Comparison of ENCODE assay signal across 18 cellular contexts in genomic region chr13:75310005-75310580, GRCh38.
DNase-seq lines count a peak whose midpoint lies in the region; ATAC-seq and TF ChIP-seq lines count a peak whose summit lies in the region.
"Had no signal": no experiment of that assay in that cellular context is flagged by ENCODE, and none has a peak within 500 bp of the region (broad histone marks: within the 10 kb centered on the region; RNA-seq: fewer than 3 reads in every experiment).

No MANE protein-coding gene starts in this region.

- H3K4me3 Mint-ChIP-seq in activated naive CD4-positive, alpha-beta T cell treated with anti-CD3 and anti-CD28 coated beads, Interleukin-2, amount 50 U/mL, for 24 hours: no peak overlapping the region
- no peak overlapping the region for H3K4me3 Mint-ChIP-seq in activated naive CD4-positive, alpha-beta T cell treated with anti-CD3 and anti-CD28 coated beads, Interleukin-2, amount 10 ng/mL, durations not matched to agents 7 days and 5 days
- H3K4me3 Mint-ChIP-seq in activated naive CD8-positive, alpha-beta T cell: peak overlapping the region; percentile 32
- no peak overlapping the region for H3K4me3 Mint-ChIP-seq in activated CD4-positive, alpha-beta memory T cell treated with anti-CD3 and anti-CD28 coated beads for 36 hours

- H3K4me3 ChIP-seq in gastroesophageal sphincter: no peak overlapping the region
- H3K4me3 ChIP-seq: gastrocnemius medialis, uterus had no signal

- H3K9me3 ChIP-seq in gastroesophageal sphincter: no peaks in the 10 kb centered on the region
- H3K9me3 ChIP-seq: gastrocnemius medialis, uterus had no signal

- no peak for TF ChIP-seq POLR2A in gastroesophageal sphincter (IDR thresholded peaks at IDR 0.05)

- H3K27ac Mint-ChIP-seq in activated naive CD4-positive, alpha-beta T cell treated with anti-CD3 and anti-CD28 coated beads, Interleukin-2, amount 50 U/mL, for 24 hours: peak overlapping the region; percentile 43
- H3K27ac Mint-ChIP-seq in activated naive CD4-positive, alpha-beta T cell treated with anti-CD3 and anti-CD28 coated beads, Interleukin-2, amount 10 ng/mL, durations not matched to agents 7 days and 5 days: no peak overlapping the region
- H3K27ac Mint-ChIP-seq in activated naive CD8-positive, alpha-beta T cell: no peak overlapping the region
- H3K27ac Mint-ChIP-seq in activated CD4-positive, alpha-beta memory T cell treated with anti-CD3 and anti-CD28 coated beads for 36 hours: no peak overlapping the region

- H3K27ac ChIP-seq in gastroesophageal sphincter: no peak overlapping the region
- H3K27ac ChIP-seq: gastrocnemius medialis, uterus, VCaP had no signal

- no peaks in the 10 kb centered on the region for H3K27me3 ChIP-seq in gastroesophageal sphincter
- H3K27me3 ChIP-seq: gastrocnemius medialis, uterus had no signal

- peaks cover 0 to 31% of the 10 kb centered on the region in 2 donors for H3K36me3 ChIP-seq in gastroesophageal sphincter
- H3K36me3 ChIP-seq: uterus had no signal

- DNase-seq in activated naive CD4-positive, alpha-beta T cell treated with anti-CD3 and anti-CD28 coated beads, Interleukin-2, amount 10 ng/mL, durations not matched to agents 7 days and 5 days: no peak
- DNase-seq in activated CD4-positive, alpha-beta memory T cell treated with anti-CD3 and anti-CD28 coated beads for 36 hours: no peak
- DNase-seq in HEK293T (ENCODE audit: extremely low spot score): no peak
- DNase-seq: amniotic stem cell; cerebellar nuclear complex; gastrocnemius medialis; midbrain; NCI-H1417 treated with DMSO at 0.1 percent for 48 hours; NCI-H226; OCI-M1; stimulated activated naive CD4-positive, alpha-beta T cell; uterus had no signal

- H3K4me1 Mint-ChIP-seq in activated naive CD4-positive, alpha-beta T cell treated with anti-CD3 and anti-CD28 coated beads, Interleukin-2, amount 50 U/mL, for 24 hours: peaks cover 50% of the 10 kb centered on the region
- peaks cover 8% of the 10 kb centered on the region for H3K4me1 Mint-ChIP-seq in activated naive CD4-positive, alpha-beta T cell treated with anti-CD3 and anti-CD28 coated beads, Interleukin-2, amount 10 ng/mL, durations not matched to agents 7 days and 5 days
- H3K4me1 Mint-ChIP-seq in activated naive CD8-positive, alpha-beta T cell (ENCODE audit: low read depth): peaks cover 37% of the 10 kb centered on the region
- H3K4me1 Mint-ChIP-seq in activated CD4-positive, alpha-beta memory T cell treated with anti-CD3 and anti-CD28 coated beads for 36 hours (ENCODE audit: low read depth): peaks cover 46% of the 10 kb centered on the region

- H3K9me3 Mint-ChIP-seq in activated naive CD4-positive, alpha-beta T cell treated with anti-CD3 and anti-CD28 coated beads, Interleukin-2, amount 50 U/mL, for 24 hours: no peaks in the 10 kb centered on the region
- no peaks in the 10 kb centered on the region for H3K9me3 Mint-ChIP-seq in activated naive CD4-positive, alpha-beta T cell treated with anti-CD3 and anti-CD28 coated beads, Interleukin-2, amount 10 ng/mL, durations not matched to agents 7 days and 5 days
- no peaks in the 10 kb centered on the region for H3K9me3 Mint-ChIP-seq in activated naive CD8-positive, alpha-beta T cell (ENCODE audit: low read depth)
- no peaks in the 10 kb centered on the region for H3K9me3 Mint-ChIP-seq in activated CD4-positive, alpha-beta memory T cell treated with anti-CD3 and anti-CD28 coated beads for 36 hours

- H3K27me3 Mint-ChIP-seq in activated naive CD4-positive, alpha-beta T cell treated with anti-CD3 and anti-CD28 coated beads, Interleukin-2, amount 50 U/mL, for 24 hours: no peaks in the 10 kb centered on the region
- H3K27me3 Mint-ChIP-seq in activated naive CD4-positive, alpha-beta T cell treated with anti-CD3 and anti-CD28 coated beads, Interleukin-2, amount 10 ng/mL, durations not matched to agents 7 days and 5 days: no peaks in the 10 kb centered on the region
- H3K27me3 Mint-ChIP-seq in activated naive CD8-positive, alpha-beta T cell: no peaks in the 10 kb centered on the region
- no peaks in the 10 kb centered on the region for H3K27me3 Mint-ChIP-seq in activated CD4-positive, alpha-beta memory T cell treated with anti-CD3 and anti-CD28 coated beads for 36 hours

- POLR2A ChIA-PET in activated CD4-positive, alpha-beta memory T cell treated with anti-CD3 and anti-CD28 coated beads for 36 hours (lab: Charles Lee): interaction anchor here (1.3 kb wide), 1 partner anchor 12 kb away, joined by 4 read pairs; no protein-coding TSS in a partner anchor
- POLR2A ChIA-PET in HEK293T (lab: Yijun Ruan, JAX): no interaction called here

- intact Hi-C loops in activated CD4-positive, alpha-beta memory T cell treated with anti-CD3 and anti-CD28 coated beads for 36 hours (cut with micrococcal nuclease): no loop called here

- no peaks in the 10 kb centered on the region for H3K4me1 ChIP-seq in gastroesophageal sphincter
- H3K4me1 ChIP-seq: uterus had no signal

- peaks cover 42% of the 10 kb centered on the region for H3K36me3 Mint-ChIP-seq in activated naive CD4-positive, alpha-beta T cell treated with anti-CD3 and anti-CD28 coated beads, Interleukin-2, amount 50 U/mL, for 24 hours
- H3K36me3 Mint-ChIP-seq in activated naive CD4-positive, alpha-beta T cell treated with anti-CD3 and anti-CD28 coated beads, Interleukin-2, amount 10 ng/mL, durations not matched to agents 7 days and 5 days: peaks cover 32% of the 10 kb centered on the region
- peaks cover 47% of the 10 kb centered on the region for H3K36me3 Mint-ChIP-seq in activated naive CD8-positive, alpha-beta T cell
- H3K36me3 Mint-ChIP-seq in activated CD4-positive, alpha-beta memory T cell treated with anti-CD3 and anti-CD28 coated beads for 36 hours: peaks cover 37% of the 10 kb centered on the region

- ATAC-seq in HG02870 (IDR thresholded peaks at IDR 0.05; ENCODE audit: unreplicated experiment): peak; percentile 36
- no peak for ATAC-seq in GM18873 (IDR thresholded peaks at IDR 0.05; ENCODE audit: low FRiP score, unreplicated experiment)
- ATAC-seq in gastroesophageal sphincter: no peak
- ATAC-seq: gastrocnemius medialis had no signal

- CTCF ChIA-PET in activated naive CD4-positive, alpha-beta T cell treated with anti-CD3 and anti-CD28 coated beads, Interleukin-2, amount 10 ng/mL, durations not matched to agents 7 days and 5 days (lab: Charles Lee): interaction anchor here (0.7 to 1.2 kb wide), 3 partner anchors 14 to 64 kb away, joined by 3 read pairs; no protein-coding TSS in a partner anchor
- CTCF ChIA-PET in activated CD4-positive, alpha-beta memory T cell treated with anti-CD3 and anti-CD28 coated beads for 36 hours (lab: Charles Lee): no interaction called here
- CTCF ChIA-PET in HEK293T (lab: Yijun Ruan, JAX): interaction anchor here (0.6 kb wide), 1 partner anchor 57 kb away, joined by 7 read pairs; no protein-coding TSS in a partner anchor

- 95 to 100% methylated on average over 1 to 8 of the region's 8 CpGs for WGBS in gastroesophageal sphincter (ENCODE audit: low coverage in 1 of 2), 2 donors

- no peak for TF ChIP-seq CTCF in gastroesophageal sphincter (IDR thresholded peaks at IDR 0.05)

- no peak for TF ChIP-seq EP300 in gastroesophageal sphincter (IDR thresholded peaks at IDR 0.05)

TF ChIP-seq in HEK293T, 16 proteins besides CTCF, POLR2A, EP300 and RAD21:
- TF ChIP-seq FOXA1 (IDR thresholded peaks at IDR 0.05) (no peak), PKNOX1 (IDR thresholded peaks at IDR 0.05) (no peak), L3MBTL2 (conservative IDR thresholded peaks at IDR 0.05) (no peak)
